In the genomic region with DNA sequence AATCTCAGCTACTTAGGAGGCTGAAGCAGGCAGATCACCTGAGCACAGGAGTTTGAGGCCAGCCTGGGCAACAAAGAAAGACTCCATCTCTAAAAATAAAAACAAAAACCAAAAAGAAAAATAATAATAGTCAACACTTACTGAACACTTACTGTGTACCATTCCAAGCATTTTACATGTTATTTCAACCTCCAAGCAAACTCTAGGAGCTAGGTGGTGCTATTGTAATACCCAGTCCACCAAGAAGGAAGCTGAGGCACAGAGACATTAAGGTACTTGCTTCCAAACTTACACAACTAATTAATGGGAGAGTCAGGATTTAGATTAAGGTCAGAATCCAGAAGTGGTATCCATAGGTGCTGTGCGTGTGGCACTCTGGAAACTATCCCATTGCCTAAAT, we compare ENCODE assay signal across 1 cellular context.
TF ChIP-seq lines count a peak whose summit lies in the region.

No MANE protein-coding gene starts in this region.

TF ChIP-seq in IMR-90, 13 proteins besides CTCF, POLR2A, EP300 and RAD21 (continued from another document):
- TF ChIP-seq MAZ (IDR thresholded peaks at IDR 0.05; ENCODE audit: borderline replicate concordance, low read depth, low read length) (no peak), MAFK (IDR thresholded peaks at IDR 0.05; ENCODE audit: low read depth, low read length) (no peak)
